In genomic region chr6:14787677-14788076, GRCh38 we compare ENCODE assay signal across 11 cellular contexts.
"Had no signal": no experiment of that assay in that cellular context is flagged by ENCODE, and none has a peak within 500 bp of the region (broad histone marks: within the 10 kb centered on the region; RNA-seq: fewer than 3 reads in every experiment).

No MANE protein-coding gene starts in this region.

- H3K27ac ChIP-seq: ascending aorta, heart left ventricle, ovary, testis, upper lobe of right lung had no signal

- H3K27me3 ChIP-seq: ascending aorta, heart left ventricle, ovary, testis, upper lobe of right lung had no signal

- H3K27ac Mint-ChIP-seq: activated naive CD8-positive, alpha-beta T cell treated with anti-CD3 and anti-CD28 coated beads, Interleukin-2, amount 10 ng/mL, durations not matched to agents 7 days and 5 days; natural killer cell had no signal

- H3K4me3 Mint-ChIP-seq: activated naive CD8-positive, alpha-beta T cell treated with anti-CD3 and anti-CD28 coated beads, Interleukin-2, amount 10 ng/mL, durations not matched to agents 7 days and 5 days; natural killer cell; stimulated activated naive CD8-positive, alpha-beta T cell treated with anti-CD3 and anti-CD28 coated beads, Interleukin-15, amount 100 ng/mL, for 72 hours had no signal

- H3K9me3 ChIP-seq: ascending aorta, heart left ventricle, mucosa of descending colon, ovary, testis, upper lobe of right lung had no signal

- H3K4me1 ChIP-seq: ascending aorta, heart left ventricle, testis, upper lobe of right lung had no signal

- H3K36me3 ChIP-seq: ascending aorta, heart left ventricle, ovary, upper lobe of right lung had no signal

- H3K36me3 Mint-ChIP-seq: natural killer cell had no signal

- DNase-seq: activated CD4-positive, alpha-beta T cell treated with anti-CD3 and anti-CD28 coated beads, Interleukin-2, amount 50 U/mL, for 4 hours; activated naive CD8-positive, alpha-beta T cell treated with anti-CD3 and anti-CD28 coated beads, Interleukin-2, amount 10 ng/mL, durations not matched to agents 7 days and 5 days; heart left ventricle; mucosa of descending colon; natural killer cell; ovary; stimulated activated CD4-positive, alpha-beta T cell treated with anti-CD3 and anti-CD28 coated beads, Interleukin-4, amount 100 ng/mL, for 1 hour; stimulated activated naive CD8-positive, alpha-beta T cell treated with anti-CD3 and anti-CD28 coated beads, Interleukin-15, amount 100 ng/mL, for 72 hours; testis; upper lobe of right lung had no signal

- H3K4me3 ChIP-seq: ascending aorta, heart left ventricle, mucosa of descending colon, ovary, testis, upper lobe of right lung had no signal

- H3K9me3 Mint-ChIP-seq: natural killer cell; stimulated activated naive CD8-positive, alpha-beta T cell treated with anti-CD3 and anti-CD28 coated beads, Interleukin-15, amount 100 ng/mL, for 72 hours had no signal
